Comparison of ENCODE assay signal across 17 cellular contexts in genomic region chr16:9969580-9969979, GRCh38.
"Had no signal": no experiment of that assay in that cellular context is flagged by ENCODE, and none has a peak within 500 bp of the region (broad histone marks: within the 10 kb centered on the region; RNA-seq: fewer than 3 reads in every experiment).

No MANE protein-coding gene starts in this region.

- H3K4me3 Mint-ChIP-seq: activated CD8-positive, alpha-beta T cell treated with anti-CD3 and anti-CD28 coated beads for 36 hours; activated T-cell treated with anti-CD3 and anti-CD28 coated beads, Interleukin-2, amount 50 U/mL, for 72 hours; immature natural killer cell; nephron progenitor cell; stimulated activated naive B cell treated with anti-CD40 and anti-IgM and Interleukin-4, amounts not matched to agents 10 μg/mL and 1 μg/mL and 100 μg/mL, for 72 hours had no signal

- H3K4me1 ChIP-seq: psoas muscle, spleen, testis, upper lobe of right lung had no signal

- ATAC-seq: activated CD8-positive, alpha-beta T cell treated with anti-CD3 and anti-CD28 coated beads for 36 hours; activated T-cell treated with anti-CD3 and anti-CD28 coated beads, Interleukin-2, amount 50 U/mL, for 72 hours; left colon; psoas muscle; sciatic nerve; stimulated activated naive B cell treated with anti-CD40 and anti-IgM and Interleukin-4, amounts not matched to agents 10 μg/mL and 1 μg/mL and 100 μg/mL, for 72 hours; upper lobe of right lung had no signal

- DNase-seq: activated CD4-positive, alpha-beta T cell treated with anti-CD3 and anti-CD28 coated beads for 4 hours; activated CD8-positive, alpha-beta memory T cell treated with anti-CD3 and anti-CD28 coated beads, Interleukin-2, amount 50 U/mL, for 4 hours; activated CD8-positive, alpha-beta T cell treated with anti-CD3 and anti-CD28 coated beads for 36 hours; activated T-cell treated with anti-CD3 and anti-CD28 coated beads, Interleukin-2, amount 50 U/mL, for 72 hours; immature natural killer cell; left colon; mammary epithelial cell; nephron progenitor cell; psoas muscle; spleen; stimulated activated CD4-positive, alpha-beta T cell treated with anti-CD3 and anti-CD28 coated beads, Interleukin-2, amount 100 ng/mL, for 24 hours; stimulated activated naive B cell treated with anti-CD40 and anti-IgM and Interleukin-4, amounts not matched to agents 10 μg/mL and 1 μg/mL and 100 μg/mL, for 72 hours; T-helper 1 cell; testis; upper lobe of right lung had no signal

- H3K27ac Mint-ChIP-seq: activated CD8-positive, alpha-beta T cell treated with anti-CD3 and anti-CD28 coated beads for 36 hours; activated T-cell treated with anti-CD3 and anti-CD28 coated beads, Interleukin-2, amount 50 U/mL, for 72 hours; immature natural killer cell; nephron progenitor cell; stimulated activated naive B cell treated with anti-CD40 and anti-IgM and Interleukin-4, amounts not matched to agents 10 μg/mL and 1 μg/mL and 100 μg/mL, for 72 hours had no signal

- H3K36me3 Mint-ChIP-seq: immature natural killer cell; stimulated activated naive B cell treated with anti-CD40 and anti-IgM and Interleukin-4, amounts not matched to agents 10 μg/mL and 1 μg/mL and 100 μg/mL, for 72 hours had no signal

- H3K4me3 ChIP-seq: psoas muscle, spleen, testis, upper lobe of right lung had no signal

- H3K27ac ChIP-seq: psoas muscle, spleen, testis, upper lobe of right lung, VCaP had no signal

- H3K4me1 Mint-ChIP-seq: immature natural killer cell, nephron progenitor cell had no signal

- H3K27me3 ChIP-seq: testis, upper lobe of right lung had no signal

- H3K36me3 ChIP-seq: spleen, upper lobe of right lung had no signal

- H3K9me3 ChIP-seq: psoas muscle, testis, upper lobe of right lung had no signal
